ENCODE assay signal across 11 cellular contexts in genomic region chr6:106972500-106972899, GRCh38. TPM values are rescaled to one million over a fixed set of nuclear protein-coding genes. Genes with fewer than 3 reads are reported as not detected.
A peak's percentile ranks its signal among the peaks of the same experiment; 100 is the strongest.
DNase-seq lines count a peak whose midpoint lies in the region; ATAC-seq and TF ChIP-seq lines count a peak whose summit lies in the region.
"Had no signal": no experiment of that assay in that cellular context is flagged by ENCODE, and none has a peak within 500 bp of the region (broad histone marks: within the 10 kb centered on the region; RNA-seq: fewer than 3 reads in every experiment).

No MANE protein-coding gene starts in this region.

- ATAC-seq in naive B cell (ENCODE audit: low read depth in 2 of 2) (no peak), GM18909 (IDR thresholded peaks at IDR 0.05; ENCODE audit: poor library complexity, unreplicated experiment) (no peak)

- H3K36me3 Mint-ChIP-seq in brain: peaks cover 44% of the 10 kb centered on the region
- peaks cover 0 to 10% of the 10 kb centered on the region in 2 donors for H3K36me3 Mint-ChIP-seq in naive B cell
- H3K36me3 Mint-ChIP-seq: activated naive CD8-positive, alpha-beta T cell treated with anti-CD3 and anti-CD28 coated beads, Interleukin-2, amount 10 ng/mL, durations not matched to agents 7 days and 5 days had no signal

- H3K9me3 Mint-ChIP-seq in brain (peaks cover 0 to 18% (median 12%) of the 10 kb centered on the region in 5 experiments), naive B cell (no peaks in the 10 kb centered on the region)
- H3K9me3 Mint-ChIP-seq: activated naive CD8-positive, alpha-beta T cell treated with anti-CD3 and anti-CD28 coated beads, Interleukin-2, amount 10 ng/mL, durations not matched to agents 7 days and 5 days had no signal

- H3K27ac ChIP-seq in caudate nucleus (ENCODE audit: low read depth, low read length): no peak overlapping the region
- H3K27ac ChIP-seq: vagina had no signal

- TF ChIP-seq CTCF in brain (conservative IDR thresholded peaks at IDR 0.05) (no peak), GM10248 (IDR thresholded peaks at IDR 0.05; ENCODE audit: control extremely low read depth, extremely low read depth, low read depth, missing control alignments) (no peak)

- H3K27me3 Mint-ChIP-seq in brain (peaks cover 17% of the 10 kb centered on the region), naive B cell (no peaks in the 10 kb centered on the region)

- POLR2A ChIA-PET in GM10248 (lab: Yijun Ruan, JAX): no interaction called here

- H3K27ac Mint-ChIP-seq in brain: peak overlapping the region; percentile 89 to 99 (median 98)
- H3K27ac Mint-ChIP-seq in naive B cell: peak overlapping the region in 3 of 6 donors; percentile 49 to 89 (median 56)
- H3K27ac Mint-ChIP-seq: activated naive CD8-positive, alpha-beta T cell treated with anti-CD3 and anti-CD28 coated beads, Interleukin-2, amount 10 ng/mL, durations not matched to agents 7 days and 5 days had no signal

- DNase-seq in DMS79 treated with DMSO at 0.1 percent for 48 hours (lab: John Stamatoyannopoulos, UW) (peak; percentile 71), NCI-H187 (lab: John Stamatoyannopoulos, UW) (peak; percentile 32 to 46), naive B cell (no peak), GM10248 (ENCODE audit: extremely low spot score) (no peak), caudate nucleus (lab: John Stamatoyannopoulos, UW) (no peak), hippocampal formation (lab: John Stamatoyannopoulos, UW) (no peak)
- DNase-seq: activated naive CD8-positive, alpha-beta T cell treated with anti-CD3 and anti-CD28 coated beads, Interleukin-2, amount 10 ng/mL, durations not matched to agents 7 days and 5 days; IMR-90 had no signal

- CTCF ChIA-PET in GM10248 (lab: Yijun Ruan, JAX): no interaction called here

- H3K4me1 Mint-ChIP-seq in brain (peaks cover 39% of the 10 kb centered on the region), naive B cell (peaks cover 25 to 45% (median 39%) of the 10 kb centered on the region in 3 donors)

- peak overlapping the region; percentile 90 to 98 (median 96) for H3K4me3 Mint-ChIP-seq in brain
- H3K4me3 Mint-ChIP-seq in naive B cell: peak overlapping the region; percentile 96 to 99 (median 97)
- H3K4me3 Mint-ChIP-seq: activated naive CD8-positive, alpha-beta T cell treated with anti-CD3 and anti-CD28 coated beads, Interleukin-2, amount 10 ng/mL, durations not matched to agents 7 days and 5 days had no signal

RNA-seq across cellular contexts. Expression of gene CD24, which starts 2.0 kb away (rescaled TPM):
- polyA plus RNA-seq in brain (ENCODE audit: insufficient read depth, low read depth, low replicate concordance) (1,099 TPM), naive B cell (ENCODE audit: low read depth in 6 of 6) (100 to 1,000 TPM in 5 of 6 donors, 10 to 100 TPM in 1; 69.7 to 206 (median 181) TPM)

RNA-seq across cellular contexts. Expression of gene MTRES1, which starts 55.5 kb away (rescaled TPM):
- polyA plus RNA-seq in brain (ENCODE audit: insufficient read depth, low read depth, low replicate concordance) (24.0 TPM), naive B cell (ENCODE audit: low read depth in 6 of 6) (10 to 100 TPM; 10.6 to 13.6 (median 11.7) TPM)

Comparison
In these comparisons a context has a peak if more than half of its experiments do, and no peak if none do; other contexts are left out.
1. DNase-seq: peak in DMS79 treated with DMSO at 0.1 percent for 48 hours (single experiment) and NCI-H187 (2 of 2); none in naive B cell (single experiment), GM10248 (single experiment), caudate nucleus (0 of 61) and hippocampal formation (0 of 2).